Comparison of ENCODE assay signal across 1 cellular context in genomic region chr2:151971301-151972072, GRCh38.
TF ChIP-seq lines count a peak whose summit lies in the region.

No MANE protein-coding gene starts in this region.

TF ChIP-seq in HepG2, 621 proteins besides CTCF, POLR2A, EP300 and RAD21:
- TF ChIP-seq, protein P1, sequence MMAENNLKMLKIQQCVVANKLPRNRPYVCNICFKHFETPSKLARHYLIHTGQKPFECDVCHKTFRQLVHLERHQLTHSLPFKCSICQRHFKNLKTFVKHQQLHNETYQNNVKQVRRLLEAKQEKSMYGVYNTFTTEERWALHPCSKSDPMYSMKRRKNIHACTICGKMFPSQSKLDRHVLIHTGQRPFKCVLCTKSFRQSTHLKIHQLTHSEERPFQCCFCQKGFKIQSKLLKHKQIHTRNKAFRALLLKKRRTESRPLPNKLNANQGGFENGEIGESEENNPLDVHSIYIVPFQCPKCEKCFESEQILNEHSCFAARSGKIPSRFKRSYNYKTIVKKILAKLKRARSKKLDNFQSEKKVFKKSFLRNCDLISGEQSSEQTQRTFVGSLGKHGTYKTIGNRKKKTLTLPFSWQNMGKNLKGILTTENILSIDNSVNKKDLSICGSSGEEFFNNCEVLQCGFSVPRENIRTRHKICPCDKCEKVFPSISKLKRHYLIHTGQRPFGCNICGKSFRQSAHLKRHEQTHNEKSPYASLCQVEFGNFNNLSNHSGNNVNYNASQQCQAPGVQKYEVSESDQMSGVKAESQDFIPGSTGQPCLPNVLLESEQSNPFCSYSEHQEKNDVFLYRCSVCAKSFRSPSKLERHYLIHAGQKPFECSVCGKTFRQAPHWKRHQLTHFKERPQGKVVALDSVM (CRISPR knock-in tag; IDR thresholded peaks at IDR 0.05): no peak
- TF ChIP-seq ZNF430 (CRISPR knock-in tag; IDR thresholded peaks at IDR 0.05) (no peak), ZIK1 (CRISPR knock-in tag; IDR thresholded peaks at IDR 0.05; ENCODE audit: borderline replicate concordance, low read depth) (no peak)
